ENCODE assay signal across 30 cellular contexts in genomic region chr1:162204883-162205132, GRCh38.
"Had no signal": no experiment of that assay in that cellular context is flagged by ENCODE, and none has a peak within 500 bp of the region (broad histone marks: within the 10 kb centered on the region; RNA-seq: fewer than 3 reads in every experiment).

No MANE protein-coding gene starts in this region.

- H3K36me3 Mint-ChIP-seq: activated CD4-positive, alpha-beta memory T cell treated with anti-CD3 and anti-CD28 coated beads for 36 hours; activated naive CD4-positive, alpha-beta T cell treated with anti-CD3 and anti-CD28 coated beads, Interleukin-2, amount 10 ng/mL, durations not matched to agents 7 days and 5 days; activated naive CD4-positive, alpha-beta T cell treated with anti-CD3 and anti-CD28 coated beads, Interleukin-2, amount 50 U/mL, for 24 hours; activated naive CD8-positive, alpha-beta T cell; activated naive CD8-positive, alpha-beta T cell treated with anti-CD3 and anti-CD28 coated beads, Interleukin-2, amount 10 ng/mL, durations not matched to agents 7 days and 5 days had no signal

- DNase-seq: activated B cell treated with CpG ODN at 0.5 μM for 24 hours; activated CD4-positive, alpha-beta memory T cell treated with anti-CD3 and anti-CD28 coated beads for 36 hours; activated CD4-positive, alpha-beta T cell treated with anti-CD3 and anti-CD28 coated beads for 4 hours; activated CD4-positive, alpha-beta T cell treated with anti-CD3 and anti-CD28 coated beads, Interleukin-2, amount 10 ng/mL, durations not matched to agents 24 days and 14 days; activated CD4-positive, alpha-beta T cell treated with anti-CD3 and anti-CD28 coated beads, Interleukin-2, amount 50 U/mL, for 1 hour; activated CD4-positive, alpha-beta T cell treated with anti-CD3 and anti-CD28 coated beads, Interleukin-2, amount 50 U/mL, for 4 hours; activated CD4-positive, CD25-positive, alpha-beta regulatory T cell treated with anti-CD3 and anti-CD28 coated beads, Interleukin-2, amount 50 U/mL, for 72 hours; activated CD8-positive, alpha-beta memory T cell treated with anti-CD3 and anti-CD28 coated beads, Interleukin-2, amount 50 U/mL, for 4 hours; activated CD8-positive, alpha-beta T cell treated with anti-CD3 and anti-CD28 coated beads for 36 hours; activated effector memory CD4-positive, alpha-beta T cell treated with Interleukin-2 at 50 U/mL for 16 hours; activated gamma-delta T cell; activated naive CD4-positive, alpha-beta T cell treated with anti-CD3 and anti-CD28 coated beads, Interleukin-2, amount 10 ng/mL, durations not matched to agents 7 days and 5 days; activated naive CD4-positive, alpha-beta T cell treated with Interleukin-2 at 50 U/mL for 16 hours; activated naive CD8-positive, alpha-beta T cell treated with anti-CD3 and anti-CD28 coated beads, Interleukin-2, amount 10 ng/mL, durations not matched to agents 7 days and 5 days; activated naive CD8-positive, alpha-beta T cell treated with anti-CD3 and anti-CD28 coated beads, Interleukin-2, amount 50 U/mL, for 24 hours; activated T-cell treated with anti-CD3 and anti-CD28 coated beads for 4 hours; activated T-cell treated with anti-CD3 and anti-CD28 coated beads, Interleukin-2, amount 50 U/mL, for 1 hour; activated T-cell treated with anti-CD3 and anti-CD28 coated beads, Interleukin-2, amount 50 U/mL, for 4 hours; brain microvascular endothelial cell; central memory CD4-positive, alpha-beta T cell; T-helper 1 cell; T-helper 2 cell; T-helper 9 cell had no signal

- H3K27ac ChIP-seq: ascending aorta, brain microvascular endothelial cell, breast epithelium had no signal

- ATAC-seq: activated CD8-positive, alpha-beta T cell treated with anti-CD3 and anti-CD28 coated beads for 36 hours; activated naive CD8-positive, alpha-beta T cell treated with anti-CD3 and anti-CD28 coated beads, Interleukin-2, amount 50 U/mL, for 24 hours; activated T-cell treated with anti-CD3 and anti-CD28 coated beads, Interleukin-2, amount 50 U/mL, for 4 hours had no signal

- H3K4me3 ChIP-seq: ascending aorta, breast epithelium had no signal

- H3K4me3 Mint-ChIP-seq: activated B cell treated with CpG ODN at 0.5 μM for 24 hours; activated CD4-positive, alpha-beta memory T cell treated with anti-CD3 and anti-CD28 coated beads for 36 hours; activated CD4-positive, alpha-beta T cell treated with anti-CD3 and anti-CD28 coated beads, Interleukin-2, amount 10 ng/mL, durations not matched to agents 24 days and 14 days; activated CD8-positive, alpha-beta T cell treated with anti-CD3 and anti-CD28 coated beads for 36 hours; activated naive CD4-positive, alpha-beta T cell treated with anti-CD3 and anti-CD28 coated beads, Interleukin-2, amount 10 ng/mL, durations not matched to agents 7 days and 5 days; activated naive CD4-positive, alpha-beta T cell treated with anti-CD3 and anti-CD28 coated beads, Interleukin-2, amount 50 U/mL, for 24 hours; activated naive CD8-positive, alpha-beta T cell; activated naive CD8-positive, alpha-beta T cell treated with anti-CD3 and anti-CD28 coated beads, Interleukin-2, amount 10 ng/mL, durations not matched to agents 7 days and 5 days; activated naive CD8-positive, alpha-beta T cell treated with anti-CD3 and anti-CD28 coated beads, Interleukin-2, amount 50 U/mL, for 24 hours; activated T-cell treated with anti-CD3 and anti-CD28 coated beads, Interleukin-2, amount 50 U/mL, for 4 hours; T-helper 1 cell treated with Interleukin-12 subunit alpha and Interleukin-12 subunit beta and Interleukin-4 antibody, amounts not matched to agents 30 μg/mL and 1 μg/mL, for 36 hours; T-helper 2 cell treated with Interferon-gamma antibody and Interleukin-4, amounts not matched to agents 5 μg/mL and 100 μg/mL, for 36 hours had no signal

- H3K9me3 Mint-ChIP-seq: activated B cell treated with CpG ODN at 0.5 μM for 24 hours; activated CD4-positive, alpha-beta memory T cell treated with anti-CD3 and anti-CD28 coated beads for 36 hours; activated CD4-positive, alpha-beta T cell treated with anti-CD3 and anti-CD28 coated beads, Interleukin-2, amount 10 ng/mL, durations not matched to agents 24 days and 14 days; activated CD8-positive, alpha-beta T cell treated with anti-CD3 and anti-CD28 coated beads for 36 hours; activated naive CD4-positive, alpha-beta T cell treated with anti-CD3 and anti-CD28 coated beads, Interleukin-2, amount 10 ng/mL, durations not matched to agents 7 days and 5 days; activated naive CD4-positive, alpha-beta T cell treated with anti-CD3 and anti-CD28 coated beads, Interleukin-2, amount 50 U/mL, for 24 hours; activated naive CD8-positive, alpha-beta T cell treated with anti-CD3 and anti-CD28 coated beads, Interleukin-2, amount 10 ng/mL, durations not matched to agents 7 days and 5 days; activated naive CD8-positive, alpha-beta T cell treated with anti-CD3 and anti-CD28 coated beads, Interleukin-2, amount 50 U/mL, for 24 hours; activated T-cell treated with anti-CD3 and anti-CD28 coated beads, Interleukin-2, amount 50 U/mL, for 4 hours; activated T-helper 2 cell treated with anti-CD3 and anti-CD28 coated beads, Interferon-gamma antibody, Interleukin-2, Interleukin-4, amounts not matched to agents 10 μg/mL and 5 μg/mL and 100 μg/mL, durations not matched to agents 14 hours and 24 hours and 36 hours; T-helper 1 cell treated with Interleukin-12 subunit alpha and Interleukin-12 subunit beta and Interleukin-4 antibody, amounts not matched to agents 30 μg/mL and 1 μg/mL, for 36 hours; T-helper 2 cell treated with Interferon-gamma antibody and Interleukin-4, amounts not matched to agents 5 μg/mL and 100 μg/mL, for 36 hours had no signal

- H3K9me3 ChIP-seq: ascending aorta, breast epithelium had no signal

- H3K36me3 ChIP-seq: ascending aorta, brain microvascular endothelial cell, breast epithelium had no signal

- H3K27ac Mint-ChIP-seq: activated B cell treated with CpG ODN at 0.5 μM for 24 hours; activated CD4-positive, alpha-beta memory T cell treated with anti-CD3 and anti-CD28 coated beads for 36 hours; activated CD4-positive, alpha-beta T cell treated with anti-CD3 and anti-CD28 coated beads, Interleukin-2, amount 10 ng/mL, durations not matched to agents 24 days and 14 days; activated CD8-positive, alpha-beta T cell treated with anti-CD3 and anti-CD28 coated beads for 36 hours; activated naive CD4-positive, alpha-beta T cell treated with anti-CD3 and anti-CD28 coated beads, Interleukin-2, amount 10 ng/mL, durations not matched to agents 7 days and 5 days; activated naive CD4-positive, alpha-beta T cell treated with anti-CD3 and anti-CD28 coated beads, Interleukin-2, amount 50 U/mL, for 24 hours; activated naive CD8-positive, alpha-beta T cell; activated naive CD8-positive, alpha-beta T cell treated with anti-CD3 and anti-CD28 coated beads, Interleukin-2, amount 10 ng/mL, durations not matched to agents 7 days and 5 days; activated naive CD8-positive, alpha-beta T cell treated with anti-CD3 and anti-CD28 coated beads, Interleukin-2, amount 50 U/mL, for 24 hours; activated T-helper 2 cell treated with anti-CD3 and anti-CD28 coated beads, Interferon-gamma antibody, Interleukin-2, Interleukin-4, amounts not matched to agents 10 μg/mL and 5 μg/mL and 100 μg/mL, durations not matched to agents 14 hours and 24 hours and 36 hours; T-helper 1 cell treated with Interleukin-12 subunit alpha and Interleukin-12 subunit beta and Interleukin-4 antibody, amounts not matched to agents 30 μg/mL and 1 μg/mL, for 36 hours; T-helper 2 cell treated with Interferon-gamma antibody and Interleukin-4, amounts not matched to agents 5 μg/mL and 100 μg/mL, for 36 hours had no signal

- H3K4me1 Mint-ChIP-seq: activated B cell treated with CpG ODN at 0.5 μM for 24 hours; activated CD4-positive, alpha-beta T cell treated with anti-CD3 and anti-CD28 coated beads, Interleukin-2, amount 10 ng/mL, durations not matched to agents 24 days and 14 days; activated naive CD4-positive, alpha-beta T cell treated with anti-CD3 and anti-CD28 coated beads, Interleukin-2, amount 10 ng/mL, durations not matched to agents 7 days and 5 days; activated naive CD4-positive, alpha-beta T cell treated with anti-CD3 and anti-CD28 coated beads, Interleukin-2, amount 50 U/mL, for 24 hours; activated naive CD8-positive, alpha-beta T cell treated with anti-CD3 and anti-CD28 coated beads, Interleukin-2, amount 10 ng/mL, durations not matched to agents 7 days and 5 days; activated naive CD8-positive, alpha-beta T cell treated with anti-CD3 and anti-CD28 coated beads, Interleukin-2, amount 50 U/mL, for 24 hours had no signal

- H3K27me3 ChIP-seq: ascending aorta, brain microvascular endothelial cell, breast epithelium had no signal
